ENCODE assay signal across 20 cellular contexts in the genomic region with DNA sequence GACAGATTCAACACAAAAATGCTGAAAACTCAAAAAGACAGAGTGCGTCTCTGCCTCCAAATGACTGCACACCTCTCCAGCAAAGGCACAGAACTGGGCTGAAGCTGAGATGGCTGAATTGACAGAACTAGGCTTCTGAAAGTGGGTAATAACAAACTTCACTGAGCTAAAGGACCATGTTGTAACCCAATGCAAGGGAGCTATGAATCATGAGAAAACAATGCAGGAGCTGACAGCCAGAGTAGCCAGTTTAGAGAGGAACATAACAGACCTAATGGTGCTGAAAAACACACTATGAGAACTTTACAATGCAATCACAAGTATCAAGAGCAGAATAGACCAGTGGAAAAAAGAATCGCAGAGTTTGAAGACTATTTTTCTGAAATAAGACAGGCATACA. TPM values are rescaled to one million over a fixed set of nuclear protein-coding genes. Genes with fewer than 3 reads are reported as not detected.
DNase-seq lines count a peak whose midpoint lies in the region; ATAC-seq and TF ChIP-seq lines count a peak whose summit lies in the region.
"Had no signal": no experiment of that assay in that cellular context is flagged by ENCODE, and none has a peak within 500 bp of the region (broad histone marks: within the 10 kb centered on the region; RNA-seq: fewer than 3 reads in every experiment).

No MANE protein-coding gene starts in this region.

- no peak for TF ChIP-seq CTCF in NB4 (IDR thresholded peaks at IDR 0.05; ENCODE audit: low read depth, low read length)
- TF ChIP-seq CTCF in choroid plexus epithelial cell (conservative IDR thresholded peaks at IDR 0.05; ENCODE audit: low read depth, low read length): no peak

- peak overlapping the region; percentile 0 for H3K27ac ChIP-seq in mesodermal cell (ENCODE audit: low read depth, low read length, severe bottlenecking)
- H3K27ac ChIP-seq: HL-60 had no signal

- no peaks in the 10 kb centered on the region for H3K36me3 ChIP-seq in mesodermal cell (ENCODE audit: control insufficient read depth, insufficient read depth, low read length)
- H3K36me3 ChIP-seq: heart left ventricle had no signal

- ATAC-seq in GM21423 (IDR thresholded peaks at IDR 0.05; ENCODE audit: unreplicated experiment): no peak
- ATAC-seq: left lobe of liver, T-helper 17 cell had no signal

- WGBS in mesodermal cell (ENCODE audit: insufficient coverage in 2 of 2), 2 experiments: 80 to 100% methylated on average over 1 to 2 of the region's 2 CpGs

- peaks cover 23% of the 10 kb centered on the region for H3K4me1 ChIP-seq in mesodermal cell (ENCODE audit: control insufficient read depth, insufficient read depth, low read length, poor library complexity, severe bottlenecking)
- H3K4me1 ChIP-seq: heart left ventricle had no signal

- peak; percentile 84 for DNase-seq in EL
- DNase-seq in NB4 (ENCODE audit: low read depth): peak; percentile 24
- peak; percentile 97 for DNase-seq in choroid plexus epithelial cell (ENCODE audit: low read depth)
- no peak for DNase-seq in central memory CD4-positive, alpha-beta T cell
- no peak for DNase-seq in NK-92 (lab: John Stamatoyannopoulos, UW; ENCODE audit: unreplicated experiment)
- DNase-seq in NK-92 treated with Interleukin-12 subunit alpha and Interleukin-12 subunit beta, amount 100 ng/mL, for 24 hours (lab: John Stamatoyannopoulos, UW): no peak
- DNase-seq: activated CD4-positive, alpha-beta T cell treated with anti-CD3 and anti-CD28 coated beads for 4 hours; activated T-cell treated with anti-CD3 and anti-CD28 coated beads, Interleukin-2, amount 50 U/mL, for 48 hours; amygdala; CD4-positive, alpha-beta memory T cell; effector memory CD4-positive, alpha-beta T cell; H9; heart left ventricle; NCI-H2171; T-helper 17 cell had no signal

- H3K4me3 ChIP-seq in NB4 (ENCODE audit: low read depth, low read length) (no peak overlapping the region), choroid plexus epithelial cell (ENCODE audit: low read depth, low read length) (no peak overlapping the region), mesodermal cell (ENCODE audit: extremely low read depth, insufficient read depth, low read length, poor library complexity, severe bottlenecking) (no peak overlapping the region)
- H3K4me3 ChIP-seq: heart left ventricle, skin epidermis had no signal

- peaks cover 16% of the 10 kb centered on the region for H3K9me3 ChIP-seq in mesodermal cell (ENCODE audit: control insufficient read depth, low read length)

- no peak for TF ChIP-seq POLR2A in NB4 (IDR thresholded peaks at IDR 0.05; ENCODE audit: extremely low read depth, insufficient read length)

RNA-seq across cellular contexts. Expression of gene AVEN, which starts 10.1 kb away (rescaled TPM):
- polyA plus RNA-seq in mesodermal cell (2013, experiment 1 of 2): 15.3 TPM
- polyA plus RNA-seq in mesodermal cell (2013, experiment 2 of 2): 14.6 TPM

RNA-seq across cellular contexts. Expression of gene EMC7, which starts 52.6 kb away (rescaled TPM):
- 78.1 TPM for polyA plus RNA-seq in mesodermal cell (2013, experiment 1 of 2)
- polyA plus RNA-seq in mesodermal cell (2013, experiment 2 of 2): 79.5 TPM

RNA-seq across cellular contexts. Expression of gene PGBD4, which starts 52.8 kb away (rescaled TPM):
- 0.63 TPM for polyA plus RNA-seq in mesodermal cell (2013, experiment 1 of 2)
- polyA plus RNA-seq in mesodermal cell (2013, experiment 2 of 2): 0.56 TPM

Comparison
In these comparisons a context has a peak if more than half of its experiments do, and no peak if none do; other contexts are left out.
1. DNase-seq: peak in EL (single experiment), NB4 (single experiment) and choroid plexus epithelial cell (single experiment); none in central memory CD4-positive, alpha-beta T cell (single experiment), NK-92 (single experiment) and NK-92 treated with Interleukin-12 subunit alpha and Interleukin-12 subunit beta, amount 100 ng/mL, for 24 hours (single experiment).